14 cellular contexts compared by ENCODE assay signal in the genomic region with DNA sequence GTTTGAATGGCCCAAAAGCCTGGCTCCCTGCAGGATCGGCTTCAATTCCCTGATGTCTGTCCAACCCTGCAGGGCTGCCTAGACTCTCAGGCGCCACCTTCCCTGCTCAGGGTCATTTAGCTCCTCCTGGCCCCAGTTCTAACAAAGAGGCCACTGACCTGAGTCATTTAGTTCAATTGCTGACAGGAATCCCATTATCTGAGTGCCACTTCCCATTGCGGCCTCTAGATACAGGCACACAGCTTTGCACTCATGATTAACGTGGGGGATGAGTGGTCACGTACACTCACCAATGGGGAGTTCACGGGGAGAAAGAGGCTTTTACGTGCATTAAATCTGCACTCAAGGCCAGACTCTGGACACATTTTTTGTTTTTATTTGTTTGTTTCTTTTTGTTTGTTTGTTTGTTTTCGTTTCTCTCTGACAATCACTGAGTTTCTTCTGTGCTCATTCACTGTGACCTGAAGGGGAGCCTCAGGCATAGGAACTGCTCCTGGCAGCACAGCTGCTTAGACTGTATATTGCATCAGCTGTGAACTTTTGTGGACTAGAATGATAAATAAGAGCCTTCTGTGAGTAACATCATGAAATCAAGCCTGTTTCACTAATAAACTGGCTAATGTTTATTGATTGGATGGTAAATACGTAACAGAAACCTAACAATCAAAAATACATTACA.
A peak's percentile ranks its signal among the peaks of the same experiment; 100 is the strongest.
DNase-seq lines count a peak whose midpoint lies in the region; TF ChIP-seq lines count a peak whose summit lies in the region.
"Had no signal": no experiment of that assay in that cellular context is flagged by ENCODE, and none has a peak within 500 bp of the region (broad histone marks: within the 10 kb centered on the region; RNA-seq: fewer than 3 reads in every experiment).

No MANE protein-coding gene starts in this region.

- H3K4me3 Mint-ChIP-seq in neural progenitor cell: peak overlapping the region; percentile 57
- H3K4me3 Mint-ChIP-seq: CD4-positive, alpha-beta T cell had no signal

- peak; percentile 23 for DNase-seq in NCI-H69 (lab: John Stamatoyannopoulos, UW)
- peak; percentile 2 for DNase-seq in fibroblast of mammary gland (ENCODE audit: low read depth)
- peak; percentile 96 for DNase-seq in neural progenitor cell (ENCODE audit: low spot score)
- DNase-seq in GF-D8 (lab: John Stamatoyannopoulos, UW): no peak
- no peak for DNase-seq in GM13977 (ENCODE audit: low spot score)
- no peak for DNase-seq in NCI-H128 (lab: John Stamatoyannopoulos, UW; ENCODE audit: unreplicated experiment)
- DNase-seq in effector CD4-positive, alpha-beta T cell: no peak
- DNase-seq: brain microvascular endothelial cell; CD4-positive, alpha-beta T cell; SW 1271 had no signal

- H3K27me3 Mint-ChIP-seq in neural progenitor cell (ENCODE audit: insufficient read depth, low read depth): no peaks in the 10 kb centered on the region
- H3K27me3 Mint-ChIP-seq: CD4-positive, alpha-beta T cell had no signal

- peaks cover 20% of the 10 kb centered on the region for H3F3A ChIP-seq in neural progenitor cell (ENCODE audit: low read depth)

- H3K36me3 ChIP-seq in HEK293 (ENCODE audit: control insufficient read depth in 2 of 2, insufficient read depth in 1 of 2, low read length in 2 of 2) (no peaks in the 10 kb centered on the region), neural progenitor cell (no peaks in the 10 kb centered on the region)
- H3K36me3 ChIP-seq: brain microvascular endothelial cell, esophagus muscularis mucosa had no signal

- H3K4me3 ChIP-seq in HEK293 (ENCODE audit: low read depth, low read length) (no peak overlapping the region), fibroblast of mammary gland (ENCODE audit: control insufficient read depth, low read depth, low read length) (no peak overlapping the region), neural progenitor cell (peak overlapping the region; percentile 9)
- H3K4me3 ChIP-seq: esophagus muscularis mucosa, lung had no signal

- peaks cover 51% of the 10 kb centered on the region for H3K4me1 Mint-ChIP-seq in neural progenitor cell

- H3K9me3 ChIP-seq in HEK293 (ENCODE audit: control insufficient read depth, insufficient read depth, low read depth, low read length) (no peaks in the 10 kb centered on the region), neural progenitor cell (ENCODE audit: low read depth) (no peaks in the 10 kb centered on the region)
- H3K9me3 ChIP-seq: esophagus muscularis mucosa had no signal

- H4K20me1 ChIP-seq in neural progenitor cell (ENCODE audit: low read depth): no peaks in the 10 kb centered on the region

- H3K36me3 Mint-ChIP-seq in neural progenitor cell: peaks cover 9% of the 10 kb centered on the region

- H3K4me2 ChIP-seq in neural progenitor cell: peak overlapping the region; percentile 60

- H3K79me2 ChIP-seq in neural progenitor cell (ENCODE audit: low read depth): no peaks in the 10 kb centered on the region

- in situ Hi-C loops in GM13977 (cut with MboI; ENCODE audit: low pct_unique_long_range_greater_than_20kb, low sequenced_read_pairs, unreplicated experiment): no loop called here

- H3K4me1 ChIP-seq in HEK293 (ENCODE audit: control insufficient read depth, insufficient read depth, low read length) (no peaks in the 10 kb centered on the region), neural progenitor cell (peaks cover 31% of the 10 kb centered on the region)
- H3K4me1 ChIP-seq: esophagus muscularis mucosa had no signal

- POLR2A ChIA-PET in HEK293 (lab: Yijun Ruan, JAX): no interaction called here

- peaks cover 20% of the 10 kb centered on the region for H3K9me3 Mint-ChIP-seq in neural progenitor cell

- H3K27ac Mint-ChIP-seq in neural progenitor cell: peak overlapping the region; percentile 94
- H3K27ac Mint-ChIP-seq: CD4-positive, alpha-beta T cell had no signal

- CTCF ChIA-PET in HEK293 (lab: Yijun Ruan, JAX): no interaction called here

- H3K9ac ChIP-seq in neural progenitor cell: no peak overlapping the region

- H3K27me3 ChIP-seq in neural progenitor cell: no peaks in the 10 kb centered on the region
- H3K27me3 ChIP-seq: brain microvascular endothelial cell, esophagus muscularis mucosa had no signal

- H2AFZ ChIP-seq in neural progenitor cell (replicated peaks): no peak overlapping the region

- H3K27ac ChIP-seq in HEK293 (ENCODE audit: extremely low read depth, low read depth, low read length) (no peak overlapping the region), neural progenitor cell (peak overlapping the region; percentile 90)
- H3K27ac ChIP-seq: brain microvascular endothelial cell, esophagus muscularis mucosa, HL-60 had no signal

- TF ChIP-seq CTCF in HEK293 (tag by site-specific recombination; IDR thresholded peaks at IDR 0.05): no peak
- TF ChIP-seq CTCF in fibroblast of mammary gland (conservative IDR thresholded peaks at IDR 0.05; ENCODE audit: control insufficient read depth, insufficient read depth, low read depth, low read length): no peak
- peak; percentile 20 for TF ChIP-seq CTCF in neural progenitor cell (IDR thresholded peaks at IDR 0.05)
- TF ChIP-seq CTCF in GM13977 (IDR thresholded peaks at IDR 0.05; ENCODE audit: extremely low read depth, insufficient read depth, missing control alignments): no peak

TF ChIP-seq in HEK293, 187 proteins besides CTCF, POLR2A, EP300 and RAD21:
- peak; percentile 79; the same call in 1 of the 2 replicates for TF ChIP-seq TRIM28 (IDR thresholded peaks at IDR 0.05; ENCODE audit: borderline replicate concordance, low read length)
- TF ChIP-seq ZNF311 (tag by site-specific recombination; IDR thresholded peaks at IDR 0.05; ENCODE audit: borderline replicate concordance): no peak
- TF ChIP-seq, protein P1, sequence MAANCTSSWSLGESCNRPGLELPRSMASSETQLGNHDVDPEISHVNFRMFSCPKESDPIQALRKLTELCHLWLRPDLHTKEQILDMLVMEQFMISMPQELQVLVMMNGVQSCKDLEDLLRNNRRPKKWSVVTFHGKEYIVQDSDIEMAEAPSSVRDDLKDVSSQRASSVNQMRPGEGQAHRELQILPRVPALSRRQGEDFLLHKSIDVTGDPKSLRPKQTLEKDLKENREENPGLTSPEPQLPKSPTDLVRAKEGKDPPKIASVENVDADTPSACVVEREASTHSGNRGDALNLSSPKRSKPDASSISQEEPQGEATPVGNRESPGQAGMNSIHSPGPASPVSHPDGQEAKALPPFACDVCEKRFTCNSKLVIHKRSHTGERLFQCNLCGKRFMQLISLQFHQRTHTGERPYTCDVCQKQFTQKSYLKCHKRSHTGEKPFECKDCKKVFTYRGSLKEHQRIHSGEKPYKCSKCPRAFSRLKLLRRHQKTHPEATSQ (tag by site-specific recombination; IDR thresholded peaks at IDR 0.05): no peak
- TF ChIP-seq TCF7L2 (IDR thresholded peaks at IDR 0.05; ENCODE audit: borderline replicate concordance, low read depth, low read length): peak; percentile 66
- no peak for TF ChIP-seq ZNF280D (tag by site-specific recombination; IDR thresholded peaks at IDR 0.05)

Comparison
In these comparisons a context has a peak if more than half of its experiments do, and no peak if none do; other contexts are left out.
1. DNase-seq: peak in NCI-H69 (single experiment), fibroblast of mammary gland (single experiment) and neural progenitor cell (single experiment); none in GF-D8 (single experiment), GM13977 (single experiment), NCI-H128 (single experiment) and effector CD4-positive, alpha-beta T cell (single experiment).